15 cellular contexts compared by ENCODE assay signal in genomic region chr11:34143048-34143447, GRCh38.
"Had no signal": no experiment of that assay in that cellular context is flagged by ENCODE, and none has a peak within 500 bp of the region (broad histone marks: within the 10 kb centered on the region; RNA-seq: fewer than 3 reads in every experiment).

No MANE protein-coding gene starts in this region.

- H3K79me2 ChIP-seq: hepatocyte had no signal

- H3K9me3 Mint-ChIP-seq: activated naive CD4-positive, alpha-beta T cell treated with anti-CD3 and anti-CD28 coated beads for 36 hours; activated naive CD8-positive, alpha-beta T cell treated with anti-CD3 and anti-CD28 coated beads, Interleukin-2, amount 50 U/mL, for 24 hours; activated T-helper 17 cell treated with anti-CD3 and anti-CD28 coated beads, Interleukin-2, amount 50 U/mL, for 72 hours; natural killer cell treated with Interleukin-12 subunit alpha and Interleukin-12 subunit beta and Interleukin-15 and Interleukin-18, amount 100 ng/mL, for 72 hours had no signal

- H2AFZ ChIP-seq: hepatocyte had no signal

- H3K27ac ChIP-seq: gastrocnemius medialis, hepatocyte, left lung, prostate gland, right lobe of liver, SK-N-MC, thoracic aorta had no signal

- H3K9me3 ChIP-seq: gastrocnemius medialis, left lung, prostate gland, right lobe of liver, thoracic aorta had no signal

- H3K27me3 Mint-ChIP-seq: activated CD4-positive, alpha-beta T cell treated with anti-CD3 and anti-CD28 coated beads for 36 hours; activated naive CD8-positive, alpha-beta T cell treated with anti-CD3 and anti-CD28 coated beads, Interleukin-2, amount 50 U/mL, for 24 hours; activated T-helper 17 cell treated with anti-CD3 and anti-CD28 coated beads, Interleukin-2, amount 50 U/mL, for 72 hours; natural killer cell treated with Interleukin-12 subunit alpha and Interleukin-12 subunit beta and Interleukin-15 and Interleukin-18, amount 100 ng/mL, for 72 hours had no signal

- H3K27ac Mint-ChIP-seq: activated CD4-positive, alpha-beta T cell treated with anti-CD3 and anti-CD28 coated beads for 36 hours; activated naive CD4-positive, alpha-beta T cell treated with anti-CD3 and anti-CD28 coated beads for 36 hours; activated naive CD8-positive, alpha-beta T cell treated with anti-CD3 and anti-CD28 coated beads, Interleukin-2, amount 50 U/mL, for 24 hours; activated T-helper 17 cell treated with anti-CD3 and anti-CD28 coated beads, Interleukin-2, amount 50 U/mL, for 72 hours had no signal

- H3K4me1 ChIP-seq: gastrocnemius medialis, left lung, prostate gland, right lobe of liver had no signal

- DNase-seq: activated CD4-positive, alpha-beta T cell treated with anti-CD3 and anti-CD28 coated beads for 36 hours; activated naive CD4-positive, alpha-beta T cell treated with anti-CD3 and anti-CD28 coated beads for 36 hours; activated naive CD8-positive, alpha-beta T cell treated with anti-CD3 and anti-CD28 coated beads, Interleukin-2, amount 50 U/mL, for 24 hours; dermis blood vessel endothelial cell; gastrocnemius medialis; mesendoderm; right lobe of liver; stimulated activated CD4-positive, alpha-beta T cell treated with anti-CD3 and anti-CD28 coated beads, Interleukin-1b, Interleukin-23, amount 100 ng/mL, for 48 hours had no signal

- H3K4me3 Mint-ChIP-seq: activated CD4-positive, alpha-beta T cell treated with anti-CD3 and anti-CD28 coated beads for 36 hours; activated naive CD4-positive, alpha-beta T cell treated with anti-CD3 and anti-CD28 coated beads for 36 hours; activated naive CD8-positive, alpha-beta T cell treated with anti-CD3 and anti-CD28 coated beads, Interleukin-2, amount 50 U/mL, for 24 hours; activated T-helper 17 cell treated with anti-CD3 and anti-CD28 coated beads, Interleukin-2, amount 50 U/mL, for 72 hours; natural killer cell treated with Interleukin-12 subunit alpha and Interleukin-12 subunit beta and Interleukin-15 and Interleukin-18, amount 100 ng/mL, for 72 hours had no signal

- H3K4me3 ChIP-seq: gastrocnemius medialis, hepatocyte, left lung, prostate gland, right lobe of liver, SK-N-MC, thoracic aorta had no signal

- H3K4me1 Mint-ChIP-seq: activated CD4-positive, alpha-beta T cell treated with anti-CD3 and anti-CD28 coated beads for 36 hours; activated naive CD8-positive, alpha-beta T cell treated with anti-CD3 and anti-CD28 coated beads, Interleukin-2, amount 50 U/mL, for 24 hours; activated T-helper 17 cell treated with anti-CD3 and anti-CD28 coated beads, Interleukin-2, amount 50 U/mL, for 72 hours had no signal

- H3K4me2 ChIP-seq: hepatocyte had no signal

- H3K27me3 ChIP-seq: gastrocnemius medialis, hepatocyte, left lung, right lobe of liver had no signal

- ATAC-seq: activated CD4-positive, alpha-beta T cell treated with anti-CD3 and anti-CD28 coated beads for 36 hours; activated naive CD8-positive, alpha-beta T cell treated with anti-CD3 and anti-CD28 coated beads, Interleukin-2, amount 50 U/mL, for 24 hours; activated T-helper 17 cell treated with anti-CD3 and anti-CD28 coated beads, Interleukin-2, amount 50 U/mL, for 72 hours; gastrocnemius medialis; left lung; natural killer cell treated with Interleukin-12 subunit alpha and Interleukin-12 subunit beta and Interleukin-15 and Interleukin-18, amount 100 ng/mL, for 72 hours had no signal
